ENCODE assay signal across 12 cellular contexts in the genomic region with DNA sequence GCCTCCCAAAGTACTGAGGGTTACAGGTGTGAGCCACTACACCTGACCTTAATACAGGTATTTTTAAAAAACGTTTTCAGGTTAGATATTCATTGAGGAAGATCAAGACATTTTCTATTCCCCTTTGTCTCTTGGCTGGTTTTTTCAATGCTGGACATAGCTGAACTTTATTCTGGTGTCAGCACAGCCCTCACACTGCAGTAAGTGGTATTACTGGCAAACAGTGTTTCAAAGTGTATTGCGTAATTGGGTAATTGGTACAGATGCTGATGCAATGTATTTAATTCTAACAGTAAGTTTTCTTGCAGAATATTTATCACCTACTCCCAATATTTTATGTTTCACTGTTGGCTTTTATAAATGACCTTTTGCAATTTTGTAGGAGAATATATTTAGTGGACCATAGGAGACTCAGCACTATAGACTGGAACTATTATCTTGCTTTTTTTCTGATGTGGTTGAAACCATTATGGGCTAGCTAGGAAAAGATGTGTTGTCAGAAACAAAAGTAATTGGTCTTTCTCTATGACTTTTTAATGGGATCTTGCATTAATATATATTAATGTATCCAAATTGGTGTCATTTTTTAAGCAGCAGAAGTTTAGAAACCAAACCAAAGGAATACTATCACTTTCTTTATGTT.
DNase-seq lines count a peak whose midpoint lies in the region; ATAC-seq and TF ChIP-seq lines count a peak whose summit lies in the region.
"Had no signal": no experiment of that assay in that cellular context is flagged by ENCODE, and none has a peak within 500 bp of the region (broad histone marks: within the 10 kb centered on the region; RNA-seq: fewer than 3 reads in every experiment).

No MANE protein-coding gene starts in this region.

- CTCF ChIA-PET in activated CD4-positive, alpha-beta T cell treated with anti-CD3 and anti-CD28 coated beads, Interleukin-2, amount 10 ng/mL, durations not matched to agents 7 days and 5 days (lab: Charles Lee), result interaction anchor here (0.6 to 1.2 kb wide), 3 partner anchors 122 to 1385 kb away, joined by 3 to 4 read pairs (median 3); no protein-coding TSS in a partner anchor

- H3K4me1 ChIP-seq in mesendoderm (ENCODE audit: control insufficient read depth, low read depth, low read length), result no peaks in the 10 kb centered on the region

- WGBS in mesendoderm (ENCODE audit: extremely low coverage, insufficient coverage, low lambda C conversion rate), result no CpG with 5 or more reads among the region's 2 CpGs

- H3K4me3 Mint-ChIP-seq in activated CD4-positive, alpha-beta T cell treated with anti-CD3 and anti-CD28 coated beads, Interleukin-2, amount 10 ng/mL, durations not matched to agents 7 days and 5 days, result no peak overlapping the region
- H3K4me3 Mint-ChIP-seq: effector memory CD8-positive, alpha-beta T cell; IgD-negative memory B cell had no signal

- TF ChIP-seq CTCF in NB4 (IDR thresholded peaks at IDR 0.05; ENCODE audit: low read depth, low read length), result no peak
- TF ChIP-seq CTCF in astrocyte of the spinal cord (IDR thresholded peaks at IDR 0.05; ENCODE audit: low read depth, low read length), result peak; percentile 9

- POLR2A ChIA-PET in activated CD4-positive, alpha-beta T cell treated with anti-CD3 and anti-CD28 coated beads, Interleukin-2, amount 10 ng/mL, durations not matched to agents 7 days and 5 days (lab: Charles Lee), result no interaction called here

- no peak overlapping the region for H4K5ac ChIP-seq in mesendoderm (ENCODE audit: low read length)

- H3K9me3 Mint-ChIP-seq in activated CD4-positive, alpha-beta T cell treated with anti-CD3 and anti-CD28 coated beads, Interleukin-2, amount 10 ng/mL, durations not matched to agents 7 days and 5 days, result peaks cover 2% of the 10 kb centered on the region
- H3K9me3 Mint-ChIP-seq: effector memory CD8-positive, alpha-beta T cell had no signal

- DNase-seq in ELR (ENCODE audit: low read depth) (peak; percentile 24), NB4 (ENCODE audit: low read depth) (peak; percentile 78), astrocyte of the spinal cord (ENCODE audit: low read depth, low spot score) (peak; percentile 35), mesendoderm (peak; percentile 17)
- DNase-seq in activated CD4-positive, alpha-beta T cell treated with anti-CD3 and anti-CD28 coated beads, Interleukin-2, amount 10 ng/mL, durations not matched to agents 7 days and 5 days, result no peak
- DNase-seq in activated CD8-positive, alpha-beta memory T cell treated with anti-CD3 and anti-CD28 coated beads, Interleukin-2, amount 50 U/mL, for 48 hours, result no peak
- DNase-seq: activated CD4-positive, CD25-positive, alpha-beta regulatory T cell treated with anti-CD3 and anti-CD28 coated beads, Interleukin-2, amount 50 U/mL, for 72 hours; activated gamma-delta T cell treated with Interleukin-2 at 50 U/mL for 16 hours; effector memory CD8-positive, alpha-beta T cell had no signal

- H3K23ac ChIP-seq in mesendoderm (ENCODE audit: low read length), result no peak overlapping the region

- H4K8ac ChIP-seq in mesendoderm (ENCODE audit: low read depth, low read length), result no peak overlapping the region

- no peak overlapping the region for H3K9ac ChIP-seq in mesendoderm (ENCODE audit: low read length)

- ATAC-seq in GM21390 (IDR thresholded peaks at IDR 0.05; ENCODE audit: unreplicated experiment) (no peak), HG03378 (IDR thresholded peaks at IDR 0.05; ENCODE audit: unreplicated experiment) (no peak)
- ATAC-seq: effector memory CD8-positive, alpha-beta T cell had no signal

- H3K4me2 ChIP-seq in mesendoderm (ENCODE audit: low read length), result no peak overlapping the region

- no peaks in the 10 kb centered on the region for H3K79me1 ChIP-seq in mesendoderm (ENCODE audit: low read length)

- no peak overlapping the region for H3K27ac ChIP-seq in mesendoderm (ENCODE audit: low read depth, low read length)

- no peak overlapping the region for H3K18ac ChIP-seq in mesendoderm (ENCODE audit: low read length)

- no peak overlapping the region for H3K4ac ChIP-seq in mesendoderm (ENCODE audit: low read depth, low read length)

- H2BK5ac ChIP-seq in mesendoderm (ENCODE audit: low read length), result no peak overlapping the region

- no peaks in the 10 kb centered on the region for H3K4me1 Mint-ChIP-seq in activated CD4-positive, alpha-beta T cell treated with anti-CD3 and anti-CD28 coated beads, Interleukin-2, amount 10 ng/mL, durations not matched to agents 7 days and 5 days

- peaks cover 5% of the 10 kb centered on the region for H3K27me3 Mint-ChIP-seq in activated CD4-positive, alpha-beta T cell treated with anti-CD3 and anti-CD28 coated beads, Interleukin-2, amount 10 ng/mL, durations not matched to agents 7 days and 5 days

- H2AK5ac ChIP-seq in mesendoderm (ENCODE audit: low read length), result no peak overlapping the region

- H3K4me3 ChIP-seq in NB4 (ENCODE audit: low read depth, low read length), result no peak overlapping the region
- no peak overlapping the region for H3K4me3 ChIP-seq in astrocyte of the spinal cord (ENCODE audit: low read depth, low read length)
- H3K4me3 ChIP-seq in mesendoderm (ENCODE audit: low read length), result no peak overlapping the region

- no peaks in the 10 kb centered on the region for H3K79me2 ChIP-seq in mesendoderm (ENCODE audit: control insufficient read depth, insufficient read depth, low read length)

- no peak overlapping the region for H3K27ac Mint-ChIP-seq in activated CD4-positive, alpha-beta T cell treated with anti-CD3 and anti-CD28 coated beads, Interleukin-2, amount 10 ng/mL, durations not matched to agents 7 days and 5 days
- H3K27ac Mint-ChIP-seq: effector memory CD8-positive, alpha-beta T cell; IgD-negative memory B cell had no signal

- no peaks in the 10 kb centered on the region for H3K36me3 Mint-ChIP-seq in activated CD4-positive, alpha-beta T cell treated with anti-CD3 and anti-CD28 coated beads, Interleukin-2, amount 10 ng/mL, durations not matched to agents 7 days and 5 days (ENCODE audit: low read depth)

- in situ Hi-C loops in astrocyte of the spinal cord (cut with HindIII; ENCODE audit: low sequenced_read_pairs), result no loop called here

- TF ChIP-seq POLR2A in NB4 (IDR thresholded peaks at IDR 0.05; ENCODE audit: extremely low read depth, insufficient read length), result no peak

- no peaks in the 10 kb centered on the region for H3K36me3 ChIP-seq in mesendoderm (ENCODE audit: control insufficient read depth, insufficient read depth, low read length)

- H3K56ac ChIP-seq in mesendoderm (ENCODE audit: low read length), result no peak overlapping the region

- no peak overlapping the region for H2BK15ac ChIP-seq in mesendoderm (replicated peaks; ENCODE audit: low read depth)

- no peaks in the 10 kb centered on the region for H3K27me3 ChIP-seq in mesendoderm (ENCODE audit: insufficient read depth, low read length, poor library complexity)

- no peak overlapping the region for H2BK120ac ChIP-seq in mesendoderm (ENCODE audit: low read depth, low read length)

Comparison
In these comparisons a context has a peak if more than half of its experiments do, and no peak if none do; other contexts are left out.
1. DNase-seq: peak in ELR (single experiment), NB4 (single experiment), astrocyte of the spinal cord (single experiment) and mesendoderm (single experiment); none in activated CD4-positive, alpha-beta T cell treated with anti-CD3 and anti-CD28 coated beads, Interleukin-2, amount 10 ng/mL, durations not matched to agents 7 days and 5 days (single experiment) and activated CD8-positive, alpha-beta memory T cell treated with anti-CD3 and anti-CD28 coated beads, Interleukin-2, amount 50 U/mL, for 48 hours (single experiment).